24 cellular contexts compared by ENCODE assay signal in the genomic region with DNA sequence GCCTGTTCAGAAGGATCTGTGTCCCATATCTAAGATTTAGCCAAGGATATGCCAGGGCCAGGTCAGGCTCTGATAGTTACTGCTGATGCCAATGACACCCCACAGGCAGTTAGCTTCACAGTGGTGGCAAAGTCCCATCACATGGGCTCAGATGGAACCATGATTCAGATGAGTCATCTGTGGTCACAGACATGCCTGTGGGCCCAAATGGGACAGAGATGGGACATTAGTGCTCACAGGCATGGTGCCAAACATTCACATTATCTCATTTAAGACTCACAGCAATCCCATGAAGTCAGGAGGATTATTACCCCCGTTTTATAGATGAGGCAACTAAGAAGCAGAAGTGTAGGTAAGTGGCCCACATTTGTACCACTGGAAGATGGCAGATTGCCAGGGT.
DNase-seq lines count a peak whose midpoint lies in the region; ATAC-seq and TF ChIP-seq lines count a peak whose summit lies in the region.
"Had no signal": no experiment of that assay in that cellular context is flagged by ENCODE, and none has a peak within 500 bp of the region (broad histone marks: within the 10 kb centered on the region; RNA-seq: fewer than 3 reads in every experiment).

No MANE protein-coding gene starts in this region.

- CTCF ChIA-PET in HEK293 (lab: Yijun Ruan, JAX) = no interaction called here

- peak; percentile 20 for DNase-seq in AG20443 (ENCODE audit: low spot score)
- DNase-seq in SW480 (ENCODE audit: low spot score) = peak; percentile 53
- peak; percentile 69 for DNase-seq in kidney tubule cell (ENCODE audit: low spot score)
- no peak for DNase-seq in testis
- no peak for DNase-seq in Kasumi-1 (lab: John Stamatoyannopoulos, UW)
- DNase-seq in activated CD8-positive, alpha-beta memory T cell treated with anti-CD3 and anti-CD28 coated beads, Interleukin-2, amount 50 U/mL, for 48 hours = no peak
- DNase-seq: activated CD8-positive, alpha-beta T cell treated with anti-CD3 and anti-CD28 coated beads for 36 hours; activated gamma-delta T cell treated with Interleukin-2 at 50 U/mL for 16 hours; body of pancreas; CD4-positive, CD25-positive, alpha-beta regulatory T cell; gastrocnemius medialis; H7; KBM-7; left colon; mammary epithelial cell; NCI-H146; Peyer's patch; right cardiac atrium; stimulated activated CD4-positive, alpha-beta T cell treated with anti-CD3 and anti-CD28 coated beads, Interleukin-2, amount 100 ng/mL, for 48 hours; SW 1271 had no signal

- POLR2A ChIA-PET in HEK293 (lab: Yijun Ruan, JAX) = no interaction called here

- H3K36me3 ChIP-seq in HEK293 (ENCODE audit: control insufficient read depth in 2 of 2, insufficient read depth in 1 of 2, low read length in 2 of 2) (no peaks in the 10 kb centered on the region), testis (ENCODE audit: low read depth, missing control alignments) (no peaks in the 10 kb centered on the region)
- H3K36me3 ChIP-seq: Peyer's patch had no signal

- intact Hi-C loops in testis (cut with DNase I; ENCODE audit: low total_unique reads) = no loop called here

- TF ChIP-seq CTCF in HEK293 (tag by site-specific recombination; IDR thresholded peaks at IDR 0.05) = no peak
- TF ChIP-seq CTCF in testis (IDR thresholded peaks at IDR 0.05) = no peak

- H3K9me3 ChIP-seq in HEK293 (ENCODE audit: control insufficient read depth, insufficient read depth, low read depth, low read length) (no peaks in the 10 kb centered on the region), testis (no peaks in the 10 kb centered on the region)
- H3K9me3 ChIP-seq: body of pancreas, gastrocnemius medialis, Peyer's patch had no signal

- no peak for ATAC-seq in HG03108 (IDR thresholded peaks at IDR 0.05; ENCODE audit: unreplicated experiment)
- ATAC-seq: activated CD4-positive, CD25-positive, alpha-beta regulatory T cell treated with anti-CD3 and anti-CD28 coated beads, Interleukin-2, amount 50 U/mL, for 24 hours; activated CD8-positive, alpha-beta T cell treated with anti-CD3 and anti-CD28 coated beads for 36 hours; body of pancreas; left colon; right cardiac atrium had no signal

- no peak overlapping the region for H3K27ac ChIP-seq in HEK293 (ENCODE audit: extremely low read depth, low read depth, low read length)
- H3K27ac ChIP-seq in testis = no peak overlapping the region
- H3K27ac ChIP-seq: body of pancreas, hepatocyte, Peyer's patch had no signal

- H3K4me3 ChIP-seq in HEK293 (ENCODE audit: low read depth, low read length) (no peak overlapping the region), testis (no peak overlapping the region)
- H3K4me3 ChIP-seq: body of pancreas, gastrocnemius medialis, hepatocyte, Peyer's patch had no signal

- WGBS in testis, 2 donors = 75% methylated on average over 1 of the region's 1 CpG; no CpG with 5 or more reads in 1 of the 2 donors

- no peaks in the 10 kb centered on the region for H3K27me3 ChIP-seq in testis
- H3K27me3 ChIP-seq: body of pancreas, gastrocnemius medialis, hepatocyte, Peyer's patch had no signal

- H3K4me1 ChIP-seq in HEK293 (ENCODE audit: control insufficient read depth, insufficient read depth, low read length) = peaks cover 4% of the 10 kb centered on the region; the same call in 1 of the 2 replicates
- H3K4me1 ChIP-seq in testis = no peaks in the 10 kb centered on the region
- H3K4me1 ChIP-seq: body of pancreas, Peyer's patch had no signal

- no peak for TF ChIP-seq POLR2A in testis (IDR thresholded peaks at IDR 0.05)

TF ChIP-seq in HEK293, 187 proteins besides CTCF, POLR2A, EP300 and RAD21:
- no peak for TF ChIP-seq ZBTB20 (tag by site-specific recombination; IDR thresholded peaks at IDR 0.05)
- TF ChIP-seq ZNF133 (tag by site-specific recombination; IDR thresholded peaks at IDR 0.05) = no peak
- no peak for TF ChIP-seq ZNF555 (tag by site-specific recombination; conservative IDR thresholded peaks at IDR 0.05)
- TF ChIP-seq KLF8 (tag by site-specific recombination; IDR thresholded peaks at IDR 0.05) = no peak
- no peak for TF ChIP-seq KLF16 (tag by site-specific recombination; IDR thresholded peaks at IDR 0.05)
- TF ChIP-seq, protein P1, sequence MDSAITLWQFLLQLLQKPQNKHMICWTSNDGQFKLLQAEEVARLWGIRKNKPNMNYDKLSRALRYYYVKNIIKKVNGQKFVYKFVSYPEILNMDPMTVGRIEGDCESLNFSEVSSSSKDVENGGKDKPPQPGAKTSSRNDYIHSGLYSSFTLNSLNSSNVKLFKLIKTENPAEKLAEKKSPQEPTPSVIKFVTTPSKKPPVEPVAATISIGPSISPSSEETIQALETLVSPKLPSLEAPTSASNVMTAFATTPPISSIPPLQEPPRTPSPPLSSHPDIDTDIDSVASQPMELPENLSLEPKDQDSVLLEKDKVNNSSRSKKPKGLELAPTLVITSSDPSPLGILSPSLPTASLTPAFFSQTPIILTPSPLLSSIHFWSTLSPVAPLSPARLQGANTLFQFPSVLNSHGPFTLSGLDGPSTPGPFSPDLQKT (IDR thresholded peaks at IDR 0.05; ENCODE audit: borderline replicate concordance, low read depth, low read length) = no peak
- TF ChIP-seq ZNF544 (tag by site-specific recombination; IDR thresholded peaks at IDR 0.05) = no peak
- no peak for TF ChIP-seq ZNF530 (tag by site-specific recombination; IDR thresholded peaks at IDR 0.05; ENCODE audit: low read depth)
- TF ChIP-seq ZNF660 (tag by site-specific recombination; IDR thresholded peaks at IDR 0.05) = 0 out of 2 replicates have a peak, but pooled peaks have one; percentile 23
- no peak for TF ChIP-seq ZNF76 (tag by site-specific recombination; IDR thresholded peaks at IDR 0.05; ENCODE audit: borderline replicate concordance, low read depth)
- TF ChIP-seq ZNF664 (tag by site-specific recombination; IDR thresholded peaks at IDR 0.05) = peak; percentile 58; the same call in 1 of the 2 replicates
- TF ChIP-seq, protein P2, sequence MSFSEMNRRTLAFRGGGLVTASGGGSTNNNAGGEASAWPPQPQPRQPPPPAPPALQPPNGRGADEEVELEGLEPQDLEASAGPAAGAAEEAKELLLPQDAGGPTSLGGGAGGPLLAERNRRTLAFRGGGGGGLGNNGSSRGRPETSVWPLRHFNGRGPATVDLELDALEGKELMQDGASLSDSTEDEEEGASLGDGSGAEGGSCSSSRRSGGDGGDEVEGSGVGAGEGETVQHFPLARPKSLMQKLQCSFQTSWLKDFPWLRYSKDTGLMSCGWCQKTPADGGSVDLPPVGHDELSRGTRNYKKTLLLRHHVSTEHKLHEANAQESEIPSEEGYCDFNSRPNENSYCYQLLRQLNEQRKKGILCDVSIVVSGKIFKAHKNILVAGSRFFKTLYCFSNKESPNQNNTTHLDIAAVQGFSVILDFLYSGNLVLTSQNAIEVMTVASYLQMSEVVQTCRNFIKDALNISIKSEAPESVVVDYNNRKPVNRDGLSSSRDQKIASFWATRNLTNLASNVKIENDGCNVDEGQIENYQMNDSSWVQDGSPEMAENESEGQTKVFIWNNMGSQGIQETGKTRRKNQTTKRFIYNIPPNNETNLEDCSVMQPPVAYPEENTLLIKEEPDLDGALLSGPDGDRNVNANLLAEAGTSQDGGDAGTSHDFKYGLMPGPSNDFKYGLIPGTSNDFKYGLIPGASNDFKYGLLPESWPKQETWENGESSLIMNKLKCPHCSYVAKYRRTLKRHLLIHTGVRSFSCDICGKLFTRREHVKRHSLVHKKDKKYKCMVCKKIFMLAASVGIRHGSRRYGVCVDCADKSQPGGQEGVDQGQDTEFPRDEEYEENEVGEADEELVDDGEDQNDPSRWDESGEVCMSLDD (tag by site-specific recombination; IDR thresholded peaks at IDR 0.05) = no peak
- TF ChIP-seq ZNF707 (tag by site-specific recombination; IDR thresholded peaks at IDR 0.05) = no peak
- peak; percentile 91 for TF ChIP-seq ZNF692 (tag by site-specific recombination; IDR thresholded peaks at IDR 0.05)
- TF ChIP-seq ZNF777 (tag by site-specific recombination; IDR thresholded peaks at IDR 0.05; ENCODE audit: borderline replicate concordance) = no peak
- TF ChIP-seq ZNF560 (tag by site-specific recombination; IDR thresholded peaks at IDR 0.05; ENCODE audit: borderline replicate concordance) = no peak
- TF ChIP-seq MEIS1 (CRISPR knock-in tag; IDR thresholded peaks at IDR 0.05; ENCODE audit: borderline replicate concordance) = no peak
- TF ChIP-seq ZNF561 (tag by site-specific recombination; IDR thresholded peaks at IDR 0.05; ENCODE audit: borderline replicate concordance) = no peak
- TF ChIP-seq ZNF580 (tag by site-specific recombination; IDR thresholded peaks at IDR 0.05) = no peak
- TF ChIP-seq ZNF23 (tag by site-specific recombination; IDR thresholded peaks at IDR 0.05; ENCODE audit: borderline replicate concordance) = no peak
TF ChIP-seq in HEK293: peak in this region for 3.

Comparison
In these comparisons a context has a peak if more than half of its experiments do, and no peak if none do; other contexts are left out.
1. DNase-seq: peak in AG20443 (single experiment), SW480 (single experiment) and kidney tubule cell (single experiment); none in testis (single experiment), Kasumi-1 (0 of 2) and activated CD8-positive, alpha-beta memory T cell treated with anti-CD3 and anti-CD28 coated beads, Interleukin-2, amount 50 U/mL, for 48 hours (single experiment).